ENCODE assay signal across 10 cellular contexts in genomic region chr2:209426432-209426831, GRCh38. TPM values are rescaled to one million over a fixed set of nuclear protein-coding genes. Genes with fewer than 3 reads are reported as not detected.
DNase-seq lines count a peak whose midpoint lies in the region; ATAC-seq and TF ChIP-seq lines count a peak whose summit lies in the region.
"Had no signal": no experiment of that assay in that cellular context is flagged by ENCODE, and none has a peak within 500 bp of the region (broad histone marks: within the 10 kb centered on the region; RNA-seq: fewer than 3 reads in every experiment).

No MANE protein-coding gene starts in this region.

- no peaks in the 10 kb centered on the region for H3K27me3 ChIP-seq in prostate gland (replicated peaks; ENCODE audit: insufficient read depth)

- H3K9me3 Mint-ChIP-seq in brain = peaks cover 0 to 5% (median 0%) of the 10 kb centered on the region in 5 experiments
- H3K9me3 Mint-ChIP-seq in stimulated activated effector memory CD8-positive, alpha-beta T cell treated with anti-CD3 and anti-CD28 coated beads, Interleukin-12 subunit alpha, Interleukin-12 subunit beta, amount 100 ng/mL, for 72 hours = no peaks in the 10 kb centered on the region
- H3K9me3 Mint-ChIP-seq: naive B cell had no signal

- ATAC-seq in HG02798 (IDR thresholded peaks at IDR 0.05; ENCODE audit: poor library complexity, unreplicated experiment) (no peak), mucosa of descending colon (no peak)
- ATAC-seq in stimulated activated effector memory CD8-positive, alpha-beta T cell treated with anti-CD3 and anti-CD28 coated beads, Interleukin-12 subunit alpha, Interleukin-12 subunit beta, amount 100 ng/mL, for 72 hours = no peak
- ATAC-seq: activated CD8-positive, alpha-beta memory T cell treated with anti-CD3 and anti-CD28 coated beads, Interleukin-2, amount 10 ng/mL, durations not matched to agents 7 days and 5 days had no signal

- no peaks in the 10 kb centered on the region for H3K9me3 ChIP-seq in prostate gland
- no peaks in the 10 kb centered on the region for H3K9me3 ChIP-seq in mucosa of descending colon

- H3K4me1 Mint-ChIP-seq in brain = peaks cover 56% of the 10 kb centered on the region
- H3K4me1 Mint-ChIP-seq in stimulated activated effector memory CD8-positive, alpha-beta T cell treated with anti-CD3 and anti-CD28 coated beads, Interleukin-12 subunit alpha, Interleukin-12 subunit beta, amount 100 ng/mL, for 72 hours = peaks cover 9% of the 10 kb centered on the region

- no peak overlapping the region for H3K27ac ChIP-seq in prostate gland

- DNase-seq in DMS79 treated with DMSO at 0.1 percent for 48 hours (lab: John Stamatoyannopoulos, UW) (peak; percentile 94), NCI-H2196 (lab: John Stamatoyannopoulos, UW; ENCODE audit: unreplicated experiment) (peak; percentile 84), left kidney (ENCODE audit: low read depth, low spot score) (peak; percentile 85), prostate gland (ENCODE audit: low spot score) (no peak), mucosa of descending colon (no peak)
- no peak for DNase-seq in stimulated activated effector memory CD8-positive, alpha-beta T cell treated with anti-CD3 and anti-CD28 coated beads, Interleukin-12 subunit alpha, Interleukin-12 subunit beta, amount 100 ng/mL, for 72 hours (ENCODE audit: low spot score in 2 of 2)
- DNase-seq: activated CD8-positive, alpha-beta memory T cell treated with anti-CD3 and anti-CD28 coated beads, Interleukin-2, amount 10 ng/mL, durations not matched to agents 7 days and 5 days; naive B cell had no signal

- H3K27me3 Mint-ChIP-seq in brain = peaks cover 21% of the 10 kb centered on the region

- TF ChIP-seq POLR2A in prostate gland (IDR thresholded peaks at IDR 0.05) = no peak

- H3K36me3 ChIP-seq in prostate gland = no peaks in the 10 kb centered on the region
- no peaks in the 10 kb centered on the region for H3K36me3 ChIP-seq in mucosa of descending colon (ENCODE audit: low read depth)

- H3K4me3 ChIP-seq in prostate gland (no peak overlapping the region), mucosa of descending colon (no peak overlapping the region)

- H3K4me1 ChIP-seq in prostate gland (replicated peaks) (no peaks in the 10 kb centered on the region), mucosa of descending colon (ENCODE audit: low read depth) (no peaks in the 10 kb centered on the region)

- TF ChIP-seq CTCF in brain (conservative IDR thresholded peaks at IDR 0.05) = no peak
- no peak for TF ChIP-seq CTCF in prostate gland (IDR thresholded peaks at IDR 0.05)
- TF ChIP-seq CTCF in mucosa of descending colon (IDR thresholded peaks at IDR 0.05) = no peak

- H3K36me3 Mint-ChIP-seq in brain = peaks cover 10% of the 10 kb centered on the region
- H3K36me3 Mint-ChIP-seq in stimulated activated effector memory CD8-positive, alpha-beta T cell treated with anti-CD3 and anti-CD28 coated beads, Interleukin-12 subunit alpha, Interleukin-12 subunit beta, amount 100 ng/mL, for 72 hours = no peaks in the 10 kb centered on the region
- H3K36me3 Mint-ChIP-seq: activated CD8-positive, alpha-beta memory T cell treated with anti-CD3 and anti-CD28 coated beads, Interleukin-2, amount 10 ng/mL, durations not matched to agents 7 days and 5 days; naive B cell had no signal

- peak overlapping the region; percentile 93 to 99 (median 98) for H3K27ac Mint-ChIP-seq in brain
- H3K27ac Mint-ChIP-seq in stimulated activated effector memory CD8-positive, alpha-beta T cell treated with anti-CD3 and anti-CD28 coated beads, Interleukin-12 subunit alpha, Interleukin-12 subunit beta, amount 100 ng/mL, for 72 hours = no peak overlapping the region
- H3K27ac Mint-ChIP-seq: activated CD8-positive, alpha-beta memory T cell treated with anti-CD3 and anti-CD28 coated beads, Interleukin-2, amount 10 ng/mL, durations not matched to agents 7 days and 5 days; naive B cell had no signal

- intact Hi-C loops in prostate gland (cut with DNase I) (loop anchor here (10.0 kb wide), 1 partner anchor 128 kb away; no protein-coding TSS in a partner anchor), mucosa of descending colon (cut with DNase I, micrococcal nuclease) (no loop called here)

- H3K4me3 Mint-ChIP-seq in brain = peak overlapping the region; percentile 93 to 99 (median 98)
- H3K4me3 Mint-ChIP-seq in stimulated activated effector memory CD8-positive, alpha-beta T cell treated with anti-CD3 and anti-CD28 coated beads, Interleukin-12 subunit alpha, Interleukin-12 subunit beta, amount 100 ng/mL, for 72 hours = no peak overlapping the region
- H3K4me3 Mint-ChIP-seq: activated CD8-positive, alpha-beta memory T cell treated with anti-CD3 and anti-CD28 coated beads, Interleukin-2, amount 10 ng/mL, durations not matched to agents 7 days and 5 days had no signal

RNA-seq across cellular contexts. Expression of gene MAP2, which starts 2.6 kb away (rescaled TPM):
- polyA plus RNA-seq in brain (ENCODE audit: insufficient read depth, low read depth, low replicate concordance) = 95.4 TPM
- total RNA-seq in prostate gland (10 to 100 TPM; 18.8 to 30.7 TPM), mucosa of descending colon (1 to 10 TPM; 2.3 to 8.4 (median 2.5) TPM)

Comparison
In these comparisons a context has a peak if more than half of its experiments do, and no peak if none do; other contexts are left out.
1. DNase-seq: peak in DMS79 treated with DMSO at 0.1 percent for 48 hours (single experiment), NCI-H2196 (single experiment) and left kidney (single experiment); none in prostate gland (single experiment), mucosa of descending colon (0 of 3) and stimulated activated effector memory CD8-positive, alpha-beta T cell treated with anti-CD3 and anti-CD28 coated beads, Interleukin-12 subunit alpha, Interleukin-12 subunit beta, amount 100 ng/mL, for 72 hours (0 of 2).